In genomic region chr17:28874750-28875149, GRCh38 we compare ENCODE assay signal across 1 cellular context.
TF ChIP-seq lines count a peak whose summit lies in the region.

No MANE protein-coding gene starts in this region.

TF ChIP-seq in K562, 482 proteins besides CTCF, POLR2A, EP300 and RAD21 (continues in another document):
- TF ChIP-seq RNF219 (CRISPR knock-in tag; IDR thresholded peaks at IDR 0.05) (no peak), FOXP4 (CRISPR knock-in tag; IDR thresholded peaks at IDR 0.05; ENCODE audit: borderline replicate concordance) (no peak), ATF1 (CRISPR knock-in tag; IDR thresholded peaks at IDR 0.05) (no peak), ATF1 (tag; IDR thresholded peaks at IDR 0.05) (no peak), ZNF282 (CRISPR knock-in tag; IDR thresholded peaks at IDR 0.05) (no peak), TEAD2 (tag; IDR thresholded peaks at IDR 0.05) (no peak), TRIM25 (IDR thresholded peaks at IDR 0.05; ENCODE audit: borderline replicate concordance) (no peak), WHSC1 (IDR thresholded peaks at IDR 0.05; ENCODE audit: low read length) (no peak), CHD1 (IDR thresholded peaks at IDR 0.05; ENCODE audit: low read length) (no peak), SIRT6 (IDR thresholded peaks at IDR 0.05; ENCODE audit: low read depth, low read length) (no peak), SRSF7 (optimal IDR thresholded peaks at IDR 0.05; ENCODE audit: low read depth, low read length) (no peak), TOE1 (IDR thresholded peaks at IDR 0.05; ENCODE audit: borderline replicate concordance) (no peak), TOE1 (CRISPR knock-in tag; IDR thresholded peaks at IDR 0.05; ENCODE audit: borderline replicate concordance, low read depth) (no peak), MAFG (tag; conservative IDR thresholded peaks at IDR 0.05) (peak; percentile 19; the same call in 1 of the 2 replicates), BDP1 (IDR thresholded peaks at IDR 0.05; ENCODE audit: insufficient read depth, insufficient read length) (no peak), ZKSCAN8 (CRISPR knock-in tag; IDR thresholded peaks at IDR 0.05) (no peak), SAFB (IDR thresholded peaks at IDR 0.05; ENCODE audit: borderline replicate concordance, low read depth, low read length) (no peak), ZBTB43 (CRISPR knock-in tag; IDR thresholded peaks at IDR 0.05) (no peak), RBM17 (IDR thresholded peaks at IDR 0.05; ENCODE audit: borderline replicate concordance, low read depth, low read length) (no peak), TCF15 (CRISPR knock-in tag; IDR thresholded peaks at IDR 0.05) (no peak), JUN (IDR thresholded peaks at IDR 0.05; ENCODE audit: borderline replicate concordance, low read depth, low read length) (0 out of 2 replicates have a peak, but pooled peaks have one; percentile 12), JUN (CRISPR knock-in tag; IDR thresholded peaks at IDR 0.05; ENCODE audit: borderline replicate concordance) (no peak), NFIX (CRISPR knock-in tag; IDR thresholded peaks at IDR 0.05; ENCODE audit: low read depth) (no peak), ZNF324 (CRISPR knock-in tag; IDR thresholded peaks at IDR 0.05) (no peak), SREBF2 (CRISPR knock-in tag; IDR thresholded peaks at IDR 0.05) (no peak), RAD51 (IDR thresholded peaks at IDR 0.05; ENCODE audit: borderline replicate concordance, low read depth) (no peak), IRF9 (tag; IDR thresholded peaks at IDR 0.05) (no peak), KDM5B (IDR thresholded peaks at IDR 0.05; ENCODE audit: insufficient replicate concordance, low read depth, low read length) (no peak), ESRRA (IDR thresholded peaks at IDR 0.05; ENCODE audit: borderline replicate concordance, low read depth) (peak; percentile 82; the same call in 1 of the 2 replicates), HES1 (IDR thresholded peaks at IDR 0.05; ENCODE audit: low read depth) (no peak), ZNF318 (IDR thresholded peaks at IDR 0.05; ENCODE audit: borderline replicate concordance in 1 of 2, low read depth in 1 of 2) (no peak), ID3 (CRISPR knock-in tag; IDR thresholded peaks at IDR 0.05) (no peak), ID3 (tag; IDR thresholded peaks at IDR 0.05) (no peak), ZNF449 (CRISPR knock-in tag; IDR thresholded peaks at IDR 0.05) (no peak), NCOR1 (IDR thresholded peaks at IDR 0.05) (peak; percentile 14; the same call in 1 of the 2 replicates), RFX5 (IDR thresholded peaks at IDR 0.05; ENCODE audit: low read depth, low read length) (no peak), CAMTA2 (CRISPR knock-in tag; conservative IDR thresholded peaks at IDR 0.05) (no peak), CREB5 (CRISPR knock-in tag; IDR thresholded peaks at IDR 0.05) (no peak), TAL1 (IDR thresholded peaks at IDR 0.05) (peak; percentile 43; the same call in 1 of the 2 replicates), SMC3 (conservative IDR thresholded peaks at IDR 0.05; ENCODE audit: insufficient read depth, low read depth, low read length) (no peak), FOSL1 (tag; conservative IDR thresholded peaks at IDR 0.05) (peak; percentile 69), SIN3B (IDR thresholded peaks at IDR 0.05; ENCODE audit: low read depth) (no peak)
